Comparison of ENCODE assay signal across 1 cellular context in the genomic region with DNA sequence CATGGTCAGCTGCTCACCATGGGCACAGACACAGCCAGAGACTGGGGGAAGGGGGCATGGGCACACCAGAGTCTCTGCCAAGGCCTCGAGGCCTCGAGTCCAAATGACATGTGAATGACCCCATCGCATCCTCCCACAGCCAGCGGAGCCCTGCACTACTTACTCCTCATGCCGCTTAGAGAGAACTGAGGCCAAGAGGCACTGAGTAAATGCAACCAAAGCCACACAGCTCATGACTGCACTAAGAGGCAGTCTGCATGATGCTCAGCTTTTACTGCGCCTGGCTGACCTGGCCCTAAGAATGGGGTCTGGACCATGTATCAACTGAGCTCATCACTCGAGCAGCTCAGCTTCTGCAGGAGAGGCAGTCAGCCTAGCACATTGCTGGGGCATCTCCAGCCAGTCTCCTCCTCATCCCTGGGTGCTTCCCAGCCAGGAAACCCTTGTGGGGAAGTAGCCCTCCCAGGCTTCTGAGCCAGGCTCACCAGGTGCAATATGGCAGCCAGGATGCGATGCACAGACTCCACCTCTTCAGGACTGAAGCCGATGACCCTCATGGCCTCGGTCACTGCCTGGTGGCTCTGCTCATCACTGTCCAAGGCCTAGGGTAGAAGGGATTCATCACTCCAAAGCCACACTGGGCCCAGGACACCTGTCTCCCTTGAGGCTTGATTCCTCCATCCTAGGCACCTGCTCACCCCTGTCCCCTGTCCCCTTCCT.
TF ChIP-seq lines count a peak whose summit lies in the region.

No MANE protein-coding gene starts in this region.

TF ChIP-seq in GM12878, 131 proteins besides CTCF, POLR2A, EP300 and RAD21:
- TF ChIP-seq, protein P1, sequence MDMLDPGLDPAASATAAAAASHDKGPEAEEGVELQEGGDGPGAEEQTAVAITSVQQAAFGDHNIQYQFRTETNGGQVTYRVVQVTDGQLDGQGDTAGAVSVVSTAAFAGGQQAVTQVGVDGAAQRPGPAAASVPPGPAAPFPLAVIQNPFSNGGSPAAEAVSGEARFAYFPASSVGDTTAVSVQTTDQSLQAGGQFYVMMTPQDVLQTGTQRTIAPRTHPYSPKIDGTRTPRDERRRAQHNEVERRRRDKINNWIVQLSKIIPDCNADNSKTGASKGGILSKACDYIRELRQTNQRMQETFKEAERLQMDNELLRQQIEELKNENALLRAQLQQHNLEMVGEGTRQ (IDR thresholded peaks at IDR 0.05; ENCODE audit: borderline replicate concordance, low read depth, low read length), result no peak
- TF ChIP-seq POLR2AphosphoS2 (IDR thresholded peaks at IDR 0.05; ENCODE audit: low read depth, low read length), result peak; percentile 48
- 0 out of 2 replicates have a peak, but pooled peaks have one; percentile 20 for TF ChIP-seq SMAD5 (IDR thresholded peaks at IDR 0.05; ENCODE audit: low read depth)
